24 cellular contexts compared by ENCODE assay signal in the genomic region with DNA sequence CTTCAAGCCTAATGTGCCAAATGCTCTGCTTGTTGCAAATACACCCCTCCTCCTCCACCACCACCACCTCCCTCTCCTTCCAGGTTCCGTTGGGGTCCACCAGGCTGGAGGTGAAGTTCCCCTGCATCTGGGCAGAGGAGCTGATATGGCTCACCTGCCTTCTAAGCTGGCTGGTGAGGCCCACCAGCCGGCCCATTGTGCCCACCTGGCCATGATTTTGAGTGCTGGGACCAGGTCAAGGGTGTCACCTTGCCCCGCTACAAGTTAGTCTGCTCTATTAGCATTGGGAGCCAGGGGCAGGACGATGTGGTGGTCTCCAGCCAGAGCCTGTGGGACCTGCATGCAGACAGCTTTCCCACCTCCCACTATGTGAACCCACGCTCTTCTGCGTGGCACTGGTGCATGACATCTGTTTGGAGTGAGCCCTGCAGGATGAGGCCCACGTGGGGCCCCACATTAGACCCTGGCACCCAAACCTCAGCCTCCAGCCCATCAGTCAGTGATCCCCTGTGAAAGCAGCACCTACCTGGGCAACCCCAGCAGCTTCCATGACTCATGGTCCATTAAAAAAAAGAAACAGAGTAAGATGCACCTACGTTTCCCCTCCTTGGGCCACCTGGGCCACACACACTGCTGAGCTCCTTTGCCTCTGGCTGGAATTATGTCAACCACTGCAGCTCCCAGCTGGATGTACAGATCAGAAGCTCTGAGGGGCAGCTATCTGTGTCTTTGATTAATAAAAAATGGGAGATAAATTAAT. TPM values are rescaled to one million over a fixed set of nuclear protein-coding genes. Genes with fewer than 3 reads are reported as not detected.
"Had no signal": no experiment of that assay in that cellular context is flagged by ENCODE, and none has a peak within 500 bp of the region (broad histone marks: within the 10 kb centered on the region; RNA-seq: fewer than 3 reads in every experiment).

No MANE protein-coding gene starts in this region.

- H3K27me3 ChIP-seq: dorsolateral prefrontal cortex, esophagus muscularis mucosa, gastroesophageal sphincter, right atrium auricular region, sigmoid colon had no signal

- H3K36me3 Mint-ChIP-seq: naive B cell had no signal

- ATAC-seq: gastroesophageal sphincter, left colon, left ventricle myocardium superior had no signal

- DNase-seq: effector CD8-positive, alpha-beta T cell; glutamatergic neuron; immature natural killer cell; left colon; left ventricle myocardium superior; mesendoderm; naive B cell; sigmoid colon; stimulated activated CD4-positive, alpha-beta T cell treated with anti-CD3 and anti-CD28 coated beads, Interleukin-2, amount 100 ng/mL, for 48 hours; stimulated activated naive CD4-positive, alpha-beta T cell treated with Interleukin-2 at 50 U/mL for 16 hours had no signal

- H3K27ac ChIP-seq: coronary artery, esophagus muscularis mucosa, gastroesophageal sphincter, right atrium auricular region, sigmoid colon had no signal

- H3K27me3 Mint-ChIP-seq: naive B cell had no signal

- H3K9me3 ChIP-seq: esophagus muscularis mucosa, gastroesophageal sphincter, right atrium auricular region, sigmoid colon had no signal

- H3K4me3 ChIP-seq: coronary artery, dorsolateral prefrontal cortex, esophagus muscularis mucosa, gastroesophageal sphincter, lung, right atrium auricular region, sigmoid colon, skin epidermis had no signal

- H3K36me3 ChIP-seq: right atrium auricular region, sigmoid colon had no signal

- H3K4me1 ChIP-seq: esophagus muscularis mucosa, gastroesophageal sphincter, right atrium auricular region, sigmoid colon had no signal

- H3K4me3 Mint-ChIP-seq: immature natural killer cell, naive B cell had no signal

- H3K4me1 Mint-ChIP-seq: immature natural killer cell, naive B cell had no signal

- H3K9me3 Mint-ChIP-seq: immature natural killer cell, naive B cell had no signal

- H3K27ac Mint-ChIP-seq: immature natural killer cell had no signal

RNA-seq across cellular contexts. Expression of a gene that starts 15.6 kb away (rescaled TPM):
- total RNA-seq: cerebellum, fibroblast of villous mesenchyme, kidney epithelial cell, left ventricle myocardium superior, osteocyte, right atrium auricular region, sigmoid colon, urinary bladder had no signal
- polyA plus RNA-seq: immature natural killer cell, neural cell, thymus, urinary bladder had no signal
